ENCODE assay signal across 1 cellular context in the genomic region with DNA sequence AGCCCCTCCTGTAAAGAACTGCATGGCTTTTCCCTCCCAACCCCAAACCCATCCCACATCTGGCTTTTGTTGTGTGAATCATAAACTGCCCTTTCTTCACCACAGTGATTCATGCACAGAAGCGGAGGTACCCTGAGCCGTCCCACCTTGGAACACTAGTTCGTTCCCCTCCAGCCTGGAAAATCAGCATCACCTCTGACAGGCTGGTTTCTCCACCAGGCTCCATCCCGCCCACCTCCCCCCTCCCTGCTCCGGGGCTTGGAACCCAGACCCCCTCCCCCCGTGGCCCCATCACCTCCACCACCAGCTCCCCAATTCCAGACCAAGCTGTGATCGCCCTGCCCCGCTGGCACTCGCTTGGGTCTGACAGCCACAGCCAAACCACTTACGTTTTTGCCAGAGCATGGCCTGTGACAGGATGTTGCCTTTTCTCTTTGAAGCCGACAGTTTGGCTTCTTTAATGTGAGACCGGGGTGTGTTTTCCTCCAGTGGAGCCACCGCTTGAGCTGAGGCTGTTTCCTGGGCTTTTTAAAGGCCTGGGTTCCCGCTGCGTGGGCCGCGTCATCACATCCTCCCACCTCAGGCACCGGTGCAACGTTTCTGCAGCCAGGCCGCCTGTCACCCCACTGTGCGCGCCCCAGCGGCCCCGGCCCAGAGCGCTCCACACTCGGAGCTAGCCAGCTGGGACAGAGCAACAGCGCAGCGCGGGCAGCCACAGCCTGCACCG.
TF ChIP-seq lines count a peak whose summit lies in the region.

A gene with protein sequence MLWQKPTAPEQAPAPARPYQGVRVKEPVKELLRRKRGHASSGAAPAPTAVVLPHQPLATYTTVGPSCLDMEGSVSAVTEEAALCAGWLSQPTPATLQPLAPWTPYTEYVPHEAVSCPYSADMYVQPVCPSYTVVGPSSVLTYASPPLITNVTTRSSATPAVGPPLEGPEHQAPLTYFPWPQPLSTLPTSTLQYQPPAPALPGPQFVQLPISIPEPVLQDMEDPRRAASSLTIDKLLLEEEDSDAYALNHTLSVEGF (minus strand): TSS at position 503 of the 727 bp plus-strand sequence. CDS start 98 bp downstream, at position 405.

TF ChIP-seq in SK-N-SH, 30 proteins besides CTCF, POLR2A, EP300 and RAD21:
- TF ChIP-seq CHD2 (IDR thresholded peaks at IDR 0.05; ENCODE audit: low read length, partially characterized antibody) (no peak), SMC3 (IDR thresholded peaks at IDR 0.05; ENCODE audit: low read depth, low read length) (no peak), RCOR1 (IDR thresholded peaks at IDR 0.05; ENCODE audit: low read length) (no peak), RXRA (IDR thresholded peaks at IDR 0.05; ENCODE audit: borderline replicate concordance, low read depth) (no peak), SIN3A (IDR thresholded peaks at IDR 0.05; ENCODE audit: borderline replicate concordance, low read depth, low read length) (no peak), MXI1 (IDR thresholded peaks at IDR 0.05; ENCODE audit: low read depth, low read length) (no peak), NRF1 (IDR thresholded peaks at IDR 0.05; ENCODE audit: low read depth, low read length) (no peak), TEAD4 (IDR thresholded peaks at IDR 0.05; ENCODE audit: borderline replicate concordance, insufficient read depth) (no peak), FOXJ3 (CRISPR knock-in tag; IDR thresholded peaks at IDR 0.05) (no peak)
- TF ChIP-seq, protein P1, sequence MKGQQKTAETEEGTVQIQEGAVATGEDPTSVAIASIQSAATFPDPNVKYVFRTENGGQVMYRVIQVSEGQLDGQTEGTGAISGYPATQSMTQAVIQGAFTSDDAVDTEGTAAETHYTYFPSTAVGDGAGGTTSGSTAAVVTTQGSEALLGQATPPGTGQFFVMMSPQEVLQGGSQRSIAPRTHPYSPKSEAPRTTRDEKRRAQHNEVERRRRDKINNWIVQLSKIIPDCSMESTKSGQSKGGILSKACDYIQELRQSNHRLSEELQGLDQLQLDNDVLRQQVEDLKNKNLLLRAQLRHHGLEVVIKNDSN (IDR thresholded peaks at IDR 0.05; ENCODE audit: borderline replicate concordance, low read depth): no peak
- TF ChIP-seq, protein P2, sequence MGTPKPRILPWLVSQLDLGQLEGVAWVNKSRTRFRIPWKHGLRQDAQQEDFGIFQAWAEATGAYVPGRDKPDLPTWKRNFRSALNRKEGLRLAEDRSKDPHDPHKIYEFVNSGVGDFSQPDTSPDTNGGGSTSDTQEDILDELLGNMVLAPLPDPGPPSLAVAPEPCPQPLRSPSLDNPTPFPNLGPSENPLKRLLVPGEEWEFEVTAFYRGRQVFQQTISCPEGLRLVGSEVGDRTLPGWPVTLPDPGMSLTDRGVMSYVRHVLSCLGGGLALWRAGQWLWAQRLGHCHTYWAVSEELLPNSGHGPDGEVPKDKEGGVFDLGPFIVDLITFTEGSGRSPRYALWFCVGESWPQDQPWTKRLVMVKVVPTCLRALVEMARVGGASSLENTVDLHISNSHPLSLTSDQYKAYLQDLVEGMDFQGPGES (IDR thresholded peaks at IDR 0.05; ENCODE audit: low read depth, low read length): no peak
- TF ChIP-seq, protein P3, sequence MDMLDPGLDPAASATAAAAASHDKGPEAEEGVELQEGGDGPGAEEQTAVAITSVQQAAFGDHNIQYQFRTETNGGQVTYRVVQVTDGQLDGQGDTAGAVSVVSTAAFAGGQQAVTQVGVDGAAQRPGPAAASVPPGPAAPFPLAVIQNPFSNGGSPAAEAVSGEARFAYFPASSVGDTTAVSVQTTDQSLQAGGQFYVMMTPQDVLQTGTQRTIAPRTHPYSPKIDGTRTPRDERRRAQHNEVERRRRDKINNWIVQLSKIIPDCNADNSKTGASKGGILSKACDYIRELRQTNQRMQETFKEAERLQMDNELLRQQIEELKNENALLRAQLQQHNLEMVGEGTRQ (IDR thresholded peaks at IDR 0.05; ENCODE audit: borderline replicate concordance, low read depth, low read length): no peak
